1 cellular context compared by ENCODE assay signal in genomic region chr19:632228-633067, GRCh38.
TF ChIP-seq lines count a peak whose summit lies in the region.

No MANE protein-coding gene starts in this region.

TF ChIP-seq in neural cell, 6 proteins besides CTCF, POLR2A, EP300 and RAD21 (continued from another document):
- TF ChIP-seq REST (IDR thresholded peaks at IDR 0.05; ENCODE audit: borderline replicate concordance) = no peak
- no peak for TF ChIP-seq TAF1 (IDR thresholded peaks at IDR 0.05; ENCODE audit: low read depth)
- no peak for TF ChIP-seq EZH2 (IDR thresholded peaks at IDR 0.05; ENCODE audit: borderline replicate concordance, insufficient read depth, low read length, poor library complexity, severe bottlenecking)
TF ChIP-seq in neural cell: peak in this region for 0.
